In genomic region chr16:11587643-11588247, GRCh38 we compare ENCODE assay signal across 8 cellular contexts. TPM values are rescaled to one million over a fixed set of nuclear protein-coding genes. Genes with fewer than 3 reads are reported as not detected.
DNase-seq lines count a peak whose midpoint lies in the region; ATAC-seq and TF ChIP-seq lines count a peak whose summit lies in the region.

No MANE protein-coding gene starts in this region.

- peaks cover 3% of the 10 kb centered on the region for H3K27me3 Mint-ChIP-seq in activated CD4-positive, alpha-beta memory T cell treated with anti-CD3 and anti-CD28 coated beads, Interleukin-2, amount 10 ng/mL, durations not matched to agents 7 days and 5 days
- H3K27me3 Mint-ChIP-seq in stimulated activated naive CD8-positive, alpha-beta T cell treated with anti-CD3 and anti-CD28 coated beads, Interleukin-15, amount 100 ng/mL, for 72 hours = no peaks in the 10 kb centered on the region

- no peaks in the 10 kb centered on the region for H3K36me3 ChIP-seq in HUES6 (ENCODE audit: control insufficient read depth, insufficient read depth, low read length)
- no peaks in the 10 kb centered on the region for H3K36me3 ChIP-seq in iPS-15b (ENCODE audit: control insufficient read depth, insufficient read depth, low read length)
- no peaks in the 10 kb centered on the region for H3K36me3 ChIP-seq in brain microvascular endothelial cell (replicated peaks)

- peak overlapping the region; percentile 90 for H3K4me3 Mint-ChIP-seq in activated CD4-positive, alpha-beta memory T cell treated with anti-CD3 and anti-CD28 coated beads, Interleukin-2, amount 10 ng/mL, durations not matched to agents 7 days and 5 days
- H3K4me3 Mint-ChIP-seq in stimulated activated naive CD8-positive, alpha-beta T cell treated with anti-CD3 and anti-CD28 coated beads, Interleukin-15, amount 100 ng/mL, for 72 hours = peak overlapping the region; percentile 88 to 91

- no peak for DNase-seq in activated CD4-positive, alpha-beta memory T cell treated with anti-CD3 and anti-CD28 coated beads, Interleukin-2, amount 10 ng/mL, durations not matched to agents 7 days and 5 days
- DNase-seq in stimulated activated naive CD8-positive, alpha-beta T cell treated with anti-CD3 and anti-CD28 coated beads, Interleukin-15, amount 100 ng/mL, for 72 hours = no peak
- DNase-seq in brain microvascular endothelial cell = no peak
- DNase-seq in dermis blood vessel endothelial cell = no peak
- DNase-seq in activated CD8-positive, alpha-beta memory T cell treated with anti-CD3 and anti-CD28 coated beads, Interleukin-2, amount 50 U/mL, for 4 hours = no peak

- H3K27ac ChIP-seq in HUES6 (ENCODE audit: low read depth, low read length) (no peak overlapping the region; the same call in 1 of the 2 replicates), brain microvascular endothelial cell (no peak overlapping the region)

- H3K4me3 ChIP-seq in HUES6 (ENCODE audit: low read depth, low read length) = peak overlapping the region; percentile 83
- H3K4me3 ChIP-seq in iPS-15b (ENCODE audit: low read depth, low read length) = peak overlapping the region; percentile 75
- H3K4me3 ChIP-seq in brain microvascular endothelial cell (ENCODE audit: low read depth, low read length) = no peak overlapping the region

- H3K27ac Mint-ChIP-seq in activated CD4-positive, alpha-beta memory T cell treated with anti-CD3 and anti-CD28 coated beads, Interleukin-2, amount 10 ng/mL, durations not matched to agents 7 days and 5 days = peak overlapping the region; percentile 89
- peak overlapping the region; percentile 95 to 97 for H3K27ac Mint-ChIP-seq in stimulated activated naive CD8-positive, alpha-beta T cell treated with anti-CD3 and anti-CD28 coated beads, Interleukin-15, amount 100 ng/mL, for 72 hours

- peaks cover 31% of the 10 kb centered on the region for H3K4me1 Mint-ChIP-seq in activated CD4-positive, alpha-beta memory T cell treated with anti-CD3 and anti-CD28 coated beads, Interleukin-2, amount 10 ng/mL, durations not matched to agents 7 days and 5 days
- peaks cover 36% of the 10 kb centered on the region for H3K4me1 Mint-ChIP-seq in stimulated activated naive CD8-positive, alpha-beta T cell treated with anti-CD3 and anti-CD28 coated beads, Interleukin-15, amount 100 ng/mL, for 72 hours

- ATAC-seq in stimulated activated naive CD8-positive, alpha-beta T cell treated with anti-CD3 and anti-CD28 coated beads, Interleukin-15, amount 100 ng/mL, for 72 hours = no peak
- ATAC-seq in GM19395 (IDR thresholded peaks at IDR 0.05; ENCODE audit: unreplicated experiment) = no peak

- H3K27me3 ChIP-seq in HUES6 (ENCODE audit: control insufficient read depth, insufficient read depth, low read length) = no peaks in the 10 kb centered on the region
- no peaks in the 10 kb centered on the region for H3K27me3 ChIP-seq in iPS-15b (ENCODE audit: control insufficient read depth, insufficient read depth, low read length)
- peaks cover 6% of the 10 kb centered on the region for H3K27me3 ChIP-seq in brain microvascular endothelial cell (replicated peaks)

- POLR2A ChIA-PET in activated CD4-positive, alpha-beta memory T cell treated with anti-CD3 and anti-CD28 coated beads, Interleukin-2, amount 10 ng/mL, durations not matched to agents 7 days and 5 days (lab: Charles Lee) = interaction anchor here (0.7 to 3.1 kb wide), 13 partner anchors 12 to 623 kb away, joined by 3 to 60 read pairs (median 4); no protein-coding TSS in a partner anchor

- H3K4me1 ChIP-seq in HUES6 (ENCODE audit: control insufficient read depth, insufficient read depth, low read length) (peaks cover 39% of the 10 kb centered on the region), iPS-15b (ENCODE audit: control insufficient read depth, insufficient read depth, low read length) (peaks cover 20% of the 10 kb centered on the region)

- no peak for TF ChIP-seq CTCF in brain microvascular endothelial cell (IDR thresholded peaks at IDR 0.05; ENCODE audit: low read depth, low read length, missing control alignments)

- H3K9me3 ChIP-seq in HUES6 (ENCODE audit: control insufficient read depth, insufficient read depth, low read depth, low read length) = peaks cover 6% of the 10 kb centered on the region; the same call in 1 of the 2 replicates
- H3K9me3 ChIP-seq in iPS-15b (ENCODE audit: control insufficient read depth, insufficient read depth, low read length) = no peaks in the 10 kb centered on the region

- H3K36me3 Mint-ChIP-seq in activated CD4-positive, alpha-beta memory T cell treated with anti-CD3 and anti-CD28 coated beads, Interleukin-2, amount 10 ng/mL, durations not matched to agents 7 days and 5 days (ENCODE audit: low read depth) = peaks cover 19% of the 10 kb centered on the region

- no peaks in the 10 kb centered on the region for H3K9me3 Mint-ChIP-seq in activated CD4-positive, alpha-beta memory T cell treated with anti-CD3 and anti-CD28 coated beads, Interleukin-2, amount 10 ng/mL, durations not matched to agents 7 days and 5 days
- H3K9me3 Mint-ChIP-seq in stimulated activated naive CD8-positive, alpha-beta T cell treated with anti-CD3 and anti-CD28 coated beads, Interleukin-15, amount 100 ng/mL, for 72 hours = no peaks in the 10 kb centered on the region

- CTCF ChIA-PET in activated CD4-positive, alpha-beta memory T cell treated with anti-CD3 and anti-CD28 coated beads, Interleukin-2, amount 10 ng/mL, durations not matched to agents 7 days and 5 days (lab: Charles Lee) = interaction anchor here (0.7 to 1.3 kb wide), 4 partner anchors 34 to 497 kb away, joined by 4 to 5 read pairs (median 4); no protein-coding TSS in a partner anchor

- H3K9ac ChIP-seq in HUES6 (ENCODE audit: low read length) = peak overlapping the region; percentile 28
- H3K9ac ChIP-seq in iPS-15b (ENCODE audit: low read depth, low read length) = no peak overlapping the region

- in situ Hi-C loops in brain microvascular endothelial cell (cut with HindIII; ENCODE audit: low pct_ligation_motif_present, low sequenced_read_pairs) = no loop called here

RNA-seq across cellular contexts. Expression of gene LITAF, which starts 1.0 kb away (rescaled TPM):
- total RNA-seq in activated CD4-positive, alpha-beta memory T cell treated with anti-CD3 and anti-CD28 coated beads, Interleukin-2, amount 10 ng/mL, durations not matched to agents 7 days and 5 days = 100 to 1,000 TPM; 149 to 157 TPM
- 3.6 and 5.6 TPM in 2 replicates for total RNA-seq in dermis blood vessel endothelial cell

Comparison
In these comparisons a context has a peak if more than half of its experiments do, and no peak if none do; other contexts are left out.
1. RNA of gene LITAF, which starts 1.0 kb away (total RNA-seq): 149 to 157 TPM in activated CD4-positive, alpha-beta memory T cell treated with anti-CD3 and anti-CD28 coated beads, Interleukin-2, amount 10 ng/mL, durations not matched to agents 7 days and 5 days; 3.6 to 5.6 TPM in dermis blood vessel endothelial cell; every median in the first group is over 10 times any median in the second.